ENCODE assay signal across 8 cellular contexts in the genomic region with DNA sequence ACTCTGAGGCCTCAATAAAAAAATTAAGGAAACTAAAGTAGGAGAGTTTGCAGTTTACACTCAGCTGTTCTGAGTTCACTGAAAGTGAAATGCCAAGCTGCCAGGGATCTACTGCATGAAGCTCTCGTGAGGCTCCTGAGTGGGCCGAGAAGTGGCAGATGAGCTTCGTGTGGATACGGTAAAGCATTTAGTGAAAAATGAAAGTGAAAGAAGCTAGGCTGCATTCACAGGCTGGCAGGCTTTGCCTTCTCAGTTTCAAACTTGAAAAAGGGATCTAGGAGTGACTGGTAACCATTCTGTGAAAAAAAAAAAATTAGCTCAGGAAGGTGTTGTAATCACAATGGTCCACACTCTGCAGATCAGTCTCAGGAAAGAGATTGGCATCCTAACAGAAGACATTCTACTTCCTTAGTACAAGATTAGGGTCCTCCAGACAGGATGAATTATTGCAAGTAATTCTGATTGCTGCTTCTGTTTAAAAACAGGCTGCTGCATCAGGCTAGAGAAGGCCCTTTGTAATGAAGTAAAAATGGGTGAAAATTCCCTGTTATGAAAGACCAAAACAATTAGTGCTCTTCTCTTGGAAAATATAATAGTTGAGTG.
DNase-seq lines count a peak whose midpoint lies in the region; ATAC-seq and TF ChIP-seq lines count a peak whose summit lies in the region.

No MANE protein-coding gene starts in this region.

- ATAC-seq in HG02840 (IDR thresholded peaks at IDR 0.05; ENCODE audit: low FRiP score, unreplicated experiment) (peak; percentile 96), thoracic aorta (ENCODE audit: insufficient number of reproducible peaks, low FRiP score, low read depth) (peak; percentile 43)
- peak; percentile 98 for ATAC-seq in activated CD8-positive, alpha-beta T cell treated with anti-CD3 and anti-CD28 coated beads for 36 hours

- no peaks in the 10 kb centered on the region for H3K27me3 Mint-ChIP-seq in activated CD8-positive, alpha-beta T cell treated with anti-CD3 and anti-CD28 coated beads for 36 hours
- H3K27me3 Mint-ChIP-seq in endothelial cell (ENCODE audit: unreplicated experiment): no peaks in the 10 kb centered on the region

- POLR2A ChIA-PET in activated CD8-positive, alpha-beta T cell treated with anti-CD3 and anti-CD28 coated beads for 36 hours (lab: Charles Lee): no interaction called here

- H3K4me3 Mint-ChIP-seq in activated CD8-positive, alpha-beta T cell treated with anti-CD3 and anti-CD28 coated beads for 36 hours: peak overlapping the region; percentile 64
- no peak overlapping the region for H3K4me3 Mint-ChIP-seq in endothelial cell (ENCODE audit: unreplicated experiment)

- peak overlapping the region in 1 of 2 experiments; percentile 27 for H3K4me3 ChIP-seq in neutrophil (ENCODE audit: low read depth in 1 of 2, low read length in 1 of 2)
- peak overlapping the region; percentile 53 for H3K4me3 ChIP-seq in thoracic aorta

- DNase-seq in NCI-H2196 (lab: John Stamatoyannopoulos, UW; ENCODE audit: unreplicated experiment) (peak; percentile 16), NCI-H2196 treated with DMSO at 0.1 percent for 48 hours (lab: John Stamatoyannopoulos, UW; ENCODE audit: unreplicated experiment) (no peak), NCI-H2029 (lab: John Stamatoyannopoulos, UW) (peak; percentile 34), endothelial cell (ENCODE audit: low spot score) (no peak), thoracic aorta (ENCODE audit: low spot score) (no peak)
- peak; percentile 56 for DNase-seq in activated CD8-positive, alpha-beta T cell treated with anti-CD3 and anti-CD28 coated beads for 36 hours

- H3K27ac Mint-ChIP-seq in activated CD8-positive, alpha-beta T cell treated with anti-CD3 and anti-CD28 coated beads for 36 hours: peak overlapping the region; percentile 76
- peak overlapping the region; percentile 61 for H3K27ac Mint-ChIP-seq in endothelial cell (ENCODE audit: unreplicated experiment)

- H3K4me1 Mint-ChIP-seq in activated CD8-positive, alpha-beta T cell treated with anti-CD3 and anti-CD28 coated beads for 36 hours (ENCODE audit: low read depth): peaks cover 7% of the 10 kb centered on the region
- H3K4me1 Mint-ChIP-seq in endothelial cell (ENCODE audit: unreplicated experiment): peaks cover 4% of the 10 kb centered on the region

- CTCF ChIA-PET in activated CD8-positive, alpha-beta T cell treated with anti-CD3 and anti-CD28 coated beads for 36 hours (lab: Charles Lee): interaction anchor here (1.6 kb wide), 1 partner anchor 121 kb away, joined by 3 read pairs; no protein-coding TSS in a partner anchor

- no peaks in the 10 kb centered on the region for H3K36me3 ChIP-seq in neutrophil
- no peaks in the 10 kb centered on the region for H3K36me3 ChIP-seq in thoracic aorta

- no peaks in the 10 kb centered on the region for H3K9me3 Mint-ChIP-seq in activated CD8-positive, alpha-beta T cell treated with anti-CD3 and anti-CD28 coated beads for 36 hours
- H3K9me3 Mint-ChIP-seq in endothelial cell (ENCODE audit: unreplicated experiment): no peaks in the 10 kb centered on the region

- no peak for TF ChIP-seq CTCF in activated CD8-positive, alpha-beta T cell treated with anti-CD3 and anti-CD28 coated beads for 36 hours (IDR thresholded peaks at IDR 0.05)
- TF ChIP-seq CTCF in endothelial cell (IDR thresholded peaks at IDR 0.05; ENCODE audit: unreplicated experiment): no peak
- no peak for TF ChIP-seq CTCF in neutrophil (IDR thresholded peaks at IDR 0.05)
- no peak for TF ChIP-seq CTCF in thoracic aorta (IDR thresholded peaks at IDR 0.05)

- H3K27me3 ChIP-seq in neutrophil (no peaks in the 10 kb centered on the region), thoracic aorta (replicated peaks; ENCODE audit: insufficient read depth) (no peaks in the 10 kb centered on the region)

- H3K9me3 ChIP-seq in neutrophil: no peaks in the 10 kb centered on the region
- H3K9me3 ChIP-seq in thoracic aorta: no peaks in the 10 kb centered on the region

- H3K36me3 Mint-ChIP-seq in activated CD8-positive, alpha-beta T cell treated with anti-CD3 and anti-CD28 coated beads for 36 hours (ENCODE audit: low read depth): no peaks in the 10 kb centered on the region
- no peaks in the 10 kb centered on the region for H3K36me3 Mint-ChIP-seq in endothelial cell (ENCODE audit: low read depth, unreplicated experiment)

- intact Hi-C loops in activated CD8-positive, alpha-beta T cell treated with anti-CD3 and anti-CD28 coated beads for 36 hours (cut with micrococcal nuclease): no loop called here

- H3K4me1 ChIP-seq in neutrophil (ENCODE audit: control insufficient read depth in 1 of 2, insufficient read depth in 1 of 2, low read depth in 1 of 2, low read length in 1 of 2): peaks cover 6 to 14% of the 10 kb centered on the region in 2 experiments
- no peaks in the 10 kb centered on the region for H3K4me1 ChIP-seq in thoracic aorta (ENCODE audit: control insufficient read depth in 1 of 2, low read depth in 2 of 2)

- peak overlapping the region; percentile 69 for H3K27ac ChIP-seq in neutrophil
- H3K27ac ChIP-seq in thoracic aorta: peak overlapping the region in 1 of 2 donors; percentile 8

Comparison
In these comparisons a context has a peak if more than half of its experiments do, and no peak if none do; other contexts are left out.
1. DNase-seq: peak in NCI-H2196 (single experiment), NCI-H2029 (single experiment) and activated CD8-positive, alpha-beta T cell treated with anti-CD3 and anti-CD28 coated beads for 36 hours (single experiment); none in NCI-H2196 treated with DMSO at 0.1 percent for 48 hours (single experiment), endothelial cell (single experiment) and thoracic aorta (single experiment).
2. ATAC-seq: peak in every context shown above with its lines; median percentile 98 in activated CD8-positive, alpha-beta T cell treated with anti-CD3 and anti-CD28 coated beads for 36 hours; 96 in HG02840; 43 in thoracic aorta.